ENCODE assay signal across 20 cellular contexts in genomic region chr16:34803683-34804416, GRCh38.
DNase-seq lines count a peak whose midpoint lies in the region; ATAC-seq and TF ChIP-seq lines count a peak whose summit lies in the region.
"Had no signal": no experiment of that assay in that cellular context is flagged by ENCODE, and none has a peak within 500 bp of the region (broad histone marks: within the 10 kb centered on the region; RNA-seq: fewer than 3 reads in every experiment).

No MANE protein-coding gene starts in this region.

- H3K9me3 Mint-ChIP-seq in chondrocyte (ENCODE audit: low read depth) (peaks cover 16% of the 10 kb centered on the region), osteocyte (ENCODE audit: unreplicated experiment) (peaks cover 23% of the 10 kb centered on the region)

- no peak for ATAC-seq in HG03469 (IDR thresholded peaks at IDR 0.05; ENCODE audit: unreplicated experiment)
- ATAC-seq: A549, Panc1 had no signal

- no peaks in the 10 kb centered on the region for H3K36me3 Mint-ChIP-seq in chondrocyte (ENCODE audit: low read depth)
- no peaks in the 10 kb centered on the region for H3K36me3 Mint-ChIP-seq in osteocyte (ENCODE audit: unreplicated experiment)
- H3K36me3 Mint-ChIP-seq: CD8-positive, alpha-beta memory T cell; IgD-negative memory B cell had no signal

- H3K27me3 Mint-ChIP-seq in chondrocyte (ENCODE audit: low read depth) (no peaks in the 10 kb centered on the region), osteocyte (ENCODE audit: unreplicated experiment) (no peaks in the 10 kb centered on the region)
- H3K27me3 Mint-ChIP-seq: CD8-positive, alpha-beta memory T cell; IgD-negative memory B cell had no signal

- no peaks in the 10 kb centered on the region for H3K4me1 Mint-ChIP-seq in chondrocyte (ENCODE audit: low read depth)
- no peaks in the 10 kb centered on the region for H3K4me1 Mint-ChIP-seq in osteocyte (ENCODE audit: unreplicated experiment)
- H3K4me1 Mint-ChIP-seq: CD8-positive, alpha-beta memory T cell; IgD-negative memory B cell had no signal

- no peak overlapping the region for H3K4me3 Mint-ChIP-seq in chondrocyte (ENCODE audit: unreplicated experiment)
- H3K4me3 Mint-ChIP-seq in osteocyte (ENCODE audit: unreplicated experiment) = no peak overlapping the region
- H3K4me3 Mint-ChIP-seq: CD8-positive, alpha-beta memory T cell; IgD-negative memory B cell had no signal

- no peak for TF ChIP-seq CTCF in chondrocyte (IDR thresholded peaks at IDR 0.05)
- TF ChIP-seq CTCF in osteocyte (IDR thresholded peaks at IDR 0.05) = no peak

- DNase-seq in activated naive CD4-positive, alpha-beta T cell treated with anti-CD3 and anti-CD28 coated beads, Interleukin-2, amount 50 U/mL, for 16 hours = peak; percentile 8
- no peak for DNase-seq in activated naive CD4-positive, alpha-beta T cell (lab: John Stamatoyannopoulos, UW)
- DNase-seq in D341Med (ENCODE audit: low spot score) = peak; percentile 11
- DNase-seq in chondrocyte (ENCODE audit: low spot score) = peak; percentile 96
- DNase-seq in osteocyte (ENCODE audit: extremely low spot score, unreplicated experiment) = peak; percentile 86
- no peak for DNase-seq in cerebellar nuclear complex (lab: John Stamatoyannopoulos, UW)
- no peak for DNase-seq in NCI-H82 treated with DMSO at 0.1 percent for 48 hours (lab: John Stamatoyannopoulos, UW; ENCODE audit: unreplicated experiment)
- DNase-seq: DMS79 treated with DMSO at 0.1 percent for 48 hours, HCEC 1CT, Karpas-422, NCI-H1048, NCI-H1436, NCI-H1930, NCI-H226, NCI-H524 had no signal

- H3K27ac Mint-ChIP-seq in chondrocyte (ENCODE audit: unreplicated experiment) (no peak overlapping the region), osteocyte (ENCODE audit: unreplicated experiment) (no peak overlapping the region)
- H3K27ac Mint-ChIP-seq: CD8-positive, alpha-beta memory T cell; IgD-negative memory B cell had no signal

Comparison
In these comparisons a context has a peak if more than half of its experiments do, and no peak if none do; other contexts are left out.
1. DNase-seq: peak in activated naive CD4-positive, alpha-beta T cell treated with anti-CD3 and anti-CD28 coated beads, Interleukin-2, amount 50 U/mL, for 16 hours (single experiment), D341Med (single experiment), chondrocyte (single experiment) and osteocyte (single experiment); none in activated naive CD4-positive, alpha-beta T cell (0 of 4), cerebellar nuclear complex (0 of 2) and NCI-H82 treated with DMSO at 0.1 percent for 48 hours (single experiment).